37 cellular contexts compared by ENCODE assay signal in genomic region chr15:74523982-74524381, GRCh38. TPM values are rescaled to one million over a fixed set of nuclear protein-coding genes. Genes with fewer than 3 reads are reported as not detected.
A peak's percentile ranks its signal among the peaks of the same experiment; 100 is the strongest.
DNase-seq lines count a peak whose midpoint lies in the region; ATAC-seq, FAIRE-seq and TF ChIP-seq lines count a peak whose summit lies in the region.
"Had no signal": no experiment of that assay in that cellular context is flagged by ENCODE, and none has a peak within 500 bp of the region (broad histone marks: within the 10 kb centered on the region; RNA-seq: fewer than 3 reads in every experiment).

No MANE protein-coding gene starts in this region.

- H3K27ac Mint-ChIP-seq in Calu3 (ENCODE audit: unreplicated experiment), result peak overlapping the region; percentile 53
- H3K27ac Mint-ChIP-seq in activated CD4-positive, alpha-beta T cell treated with anti-CD3 and anti-CD28 coated beads, Interleukin-2, amount 10 ng/mL, durations not matched to agents 7 days and 5 days, result no peak overlapping the region
- H3K27ac Mint-ChIP-seq: activated B cell treated with CpG ODN at 0.5 μM for 24 hours; activated CD8-positive, alpha-beta memory T cell treated with anti-CD3 and anti-CD28 coated beads, Interleukin-2, amount 10 ng/mL, durations not matched to agents 7 days and 5 days; activated naive CD8-positive, alpha-beta T cell treated with anti-CD3 and anti-CD28 coated beads, Interleukin-2, amount 10 ng/mL, durations not matched to agents 7 days and 5 days; B cell; CD8-positive, alpha-beta T cell; neural progenitor cell; stimulated activated naive CD8-positive, alpha-beta T cell treated with anti-CD3 and anti-CD28 coated beads, Interleukin-15, Interleukin-2, amounts not matched to agents 100 ng/mL and 50 ng/mL, for 24 hours; T-cell had no signal

- no peak overlapping the region for H3K27ac ChIP-seq in K562 (ENCODE audit: extremely low read depth, low read depth, low read length)
- H3K27ac ChIP-seq: left ventricle myocardium inferior, neural progenitor cell, spleen, testis had no signal

- peaks cover 6% of the 10 kb centered on the region for H3K36me3 Mint-ChIP-seq in Calu3 (ENCODE audit: insufficient read depth, unreplicated experiment)
- H3K36me3 Mint-ChIP-seq in activated CD4-positive, alpha-beta T cell treated with anti-CD3 and anti-CD28 coated beads, Interleukin-2, amount 10 ng/mL, durations not matched to agents 7 days and 5 days (ENCODE audit: low read depth), result no peaks in the 10 kb centered on the region
- H3K36me3 Mint-ChIP-seq: activated CD8-positive, alpha-beta memory T cell treated with anti-CD3 and anti-CD28 coated beads, Interleukin-2, amount 10 ng/mL, durations not matched to agents 7 days and 5 days; activated naive CD8-positive, alpha-beta T cell treated with anti-CD3 and anti-CD28 coated beads, Interleukin-2, amount 10 ng/mL, durations not matched to agents 7 days and 5 days; CD8-positive, alpha-beta T cell; neural progenitor cell; T-cell had no signal

- H4K20me1 ChIP-seq in K562 (replicated peaks; ENCODE audit: control insufficient read depth, insufficient read depth, low read length), result no peaks in the 10 kb centered on the region

- BruUV-seq in Calu3 (replicated peaks; lab: Mats Ljungman, UMichigan) (no TSS peak), K562 (replicated peaks; lab: Mats Ljungman, UMichigan) (no TSS peak)

- no peak for ATAC-seq in K562
- ATAC-seq: activated CD8-positive, alpha-beta memory T cell treated with anti-CD3 and anti-CD28 coated beads, Interleukin-2, amount 10 ng/mL, durations not matched to agents 7 days and 5 days; activated T-cell treated with anti-CD3 and anti-CD28 coated beads, Interleukin-2, amount 50 U/mL, for 4 hours; CD8-positive, alpha-beta T cell; right cardiac atrium; T-cell had no signal

- no peaks in the 10 kb centered on the region for H3K9me3 ChIP-seq in K562 (replicated peaks; ENCODE audit: control insufficient read depth, insufficient read depth, low read depth, low read length)
- H3K9me3 ChIP-seq: left ventricle myocardium inferior, spleen, testis had no signal

- DNase-seq in Calu3 (no peak), LNCaP clone FGC (ENCODE audit: low read depth) (peak; percentile 14), K562 (ENCODE audit: extremely low read depth in 1 of 4, low spot score in 3 of 4) (no peak), kidney tubule cell (ENCODE audit: low spot score) (peak; percentile 74), C1 segment of cervical spinal cord (lab: John Stamatoyannopoulos, UW) (no peak), GM19238 (ENCODE audit: insufficient read length, low spot score) (no peak)
- no peak for DNase-seq in activated CD4-positive, alpha-beta T cell treated with anti-CD3 and anti-CD28 coated beads, Interleukin-2, amount 10 ng/mL, durations not matched to agents 7 days and 5 days
- DNase-seq in activated CD4-positive, alpha-beta T cell treated with anti-CD3 and anti-CD28 coated beads, Interleukin-2, amount 50 U/mL, for 4 hours, result no peak
- DNase-seq: activated B cell treated with CpG ODN at 0.5 μM for 24 hours; activated CD8-positive, alpha-beta memory T cell treated with anti-CD3 and anti-CD28 coated beads, Interleukin-2, amount 10 ng/mL, durations not matched to agents 7 days and 5 days; activated gamma-delta T cell treated with Interleukin-2 at 50 U/mL for 16 hours; activated naive CD8-positive, alpha-beta T cell treated with anti-CD3 and anti-CD28 coated beads, Interleukin-2, amount 10 ng/mL, durations not matched to agents 7 days and 5 days; activated T-cell treated with anti-CD3 and anti-CD28 coated beads, Interleukin-2, amount 50 U/mL, for 4 hours; aorta; CD8-positive, alpha-beta T cell; DMS153; effector CD4-positive, alpha-beta T cell; glutamatergic neuron; KBM-7; left ventricle myocardium inferior; MM.1S; NCI-H1105 treated with DMSO at 0.1 percent for 48 hours; NCI-H2029; NCI-H526 treated with DMSO at 0.1 percent for 48 hours; NK-92 treated with Interleukin-12 subunit alpha and Interleukin-12 subunit beta, amount 100 ng/mL, for 24 hours; right cardiac atrium; SIG-M5; spleen; stimulated activated CD4-positive, alpha-beta T cell treated with anti-CD3 and anti-CD28 coated beads, Interleukin-2, amount 100 ng/mL, for 24 hours; T-cell; testis had no signal

- no peaks in the 10 kb centered on the region for H3K27me3 ChIP-seq in K562 (ENCODE audit: control insufficient read depth in 2 of 2, insufficient read depth in 2 of 2, low read length in 2 of 2)
- H3K27me3 ChIP-seq: neural progenitor cell, spleen, testis had no signal

- CTCF ChIA-PET in Calu3 (lab: Charles Lee), result interaction anchor here (0.6 to 0.9 kb wide), 4 partner anchors 17 to 264 kb away, joined by 3 to 4 read pairs (median 3); partner anchors contain the start of gene ARID3B
- CTCF ChIA-PET in K562 (lab: Yijun Ruan, JAX; ENCODE audit: low intra/inter-chr PET ratio), result no interaction called here
- CTCF ChIA-PET in activated CD4-positive, alpha-beta T cell treated with anti-CD3 and anti-CD28 coated beads, Interleukin-2, amount 10 ng/mL, durations not matched to agents 7 days and 5 days (lab: Charles Lee), result no interaction called here

- no peak overlapping the region for H3K4me2 ChIP-seq in K562 (ENCODE audit: insufficient read depth, low read length)
- H3K4me2 ChIP-seq: neural progenitor cell had no signal

- H2AFZ ChIP-seq in K562 (ENCODE audit: low read depth, low read length), result no peak overlapping the region
- H2AFZ ChIP-seq: neural progenitor cell had no signal

- TF ChIP-seq EP300 in K562 (IDR thresholded peaks at IDR 0.05; ENCODE audit: low read length), result no peak

- TF ChIP-seq RAD21 in K562 (CRISPR knock-in tag; conservative IDR thresholded peaks at IDR 0.05 in 1 of 2, IDR thresholded peaks at IDR 0.05 in 1 of 2), result no peak

- H3K4me1 Mint-ChIP-seq in Calu3 (ENCODE audit: low read depth, unreplicated experiment), result peaks cover 41% of the 10 kb centered on the region
- no peaks in the 10 kb centered on the region for H3K4me1 Mint-ChIP-seq in activated CD4-positive, alpha-beta T cell treated with anti-CD3 and anti-CD28 coated beads, Interleukin-2, amount 10 ng/mL, durations not matched to agents 7 days and 5 days
- H3K4me1 Mint-ChIP-seq: activated B cell treated with CpG ODN at 0.5 μM for 24 hours; activated naive CD8-positive, alpha-beta T cell treated with anti-CD3 and anti-CD28 coated beads, Interleukin-2, amount 10 ng/mL, durations not matched to agents 7 days and 5 days; B cell; neural progenitor cell; T-cell had no signal

- POLR2A ChIA-PET in K562 (lab: Yijun Ruan, JAX), result no interaction called here
- POLR2A ChIA-PET in activated CD4-positive, alpha-beta T cell treated with anti-CD3 and anti-CD28 coated beads, Interleukin-2, amount 10 ng/mL, durations not matched to agents 7 days and 5 days (lab: Charles Lee), result no interaction called here

- in situ Hi-C loops in K562 (cut with MboI), result no loop called here

- no peaks in the 10 kb centered on the region for H3K36me3 ChIP-seq in K562 (ENCODE audit: control insufficient read depth, insufficient read depth, low read length)
- H3K36me3 ChIP-seq: left ventricle myocardium inferior, neural progenitor cell, spleen had no signal

- H3K9me1 ChIP-seq in K562 (ENCODE audit: control insufficient read depth, insufficient read depth, low read length), result no peaks in the 10 kb centered on the region

- H3K4me3 ChIP-seq in LNCaP clone FGC (ENCODE audit: low read depth, low read length) (no peak overlapping the region), K562 (no peak overlapping the region)
- H3K4me3 ChIP-seq: left ventricle myocardium inferior, neural progenitor cell, spleen, testis had no signal

- no peak for FAIRE-seq in K562 (lab: Jason Lieb, UNC)
- FAIRE-seq: colon, HTR-8/SVneo, urothelium cell line had no signal

- no peak for TF ChIP-seq CTCF in Calu3 (IDR thresholded peaks at IDR 0.05; ENCODE audit: unreplicated experiment)
- TF ChIP-seq CTCF in LNCaP clone FGC (IDR thresholded peaks at IDR 0.05; ENCODE audit: control insufficient read depth, extremely low read depth, insufficient read depth), result no peak
- no peak for TF ChIP-seq CTCF in K562 (IDR thresholded peaks at IDR 0.05 in 2 of 3, conservative IDR thresholded peaks at IDR 0.05 in 1 of 3; ENCODE audit: insufficient read depth in 2 of 3, low read depth in 1 of 3, low read length in 3 of 3)

- 0 out of 5 replicates have a peak, but pooled peaks cover 0 to 3% of the 10 kb centered on the region in 2 experiments for H3K4me1 ChIP-seq in K562 (replicated peaks in 1 of 2; ENCODE audit: control insufficient read depth in 2 of 2, insufficient read depth in 2 of 2, low read length in 2 of 2)
- H3K4me1 ChIP-seq: left ventricle myocardium inferior, neural progenitor cell, spleen, testis had no signal

- H3K79me2 ChIP-seq in K562 (ENCODE audit: control insufficient read depth, insufficient read depth, low read length), result no peaks in the 10 kb centered on the region

- intact Hi-C loops in Calu3 (cut with micrococcal nuclease; ENCODE audit: unreplicated experiment), result no loop called here
- intact Hi-C loops in K562 (cut with micrococcal nuclease), result no loop called here

- H3K9ac ChIP-seq in K562 (ENCODE audit: insufficient read depth in 1 of 2, low read depth in 2 of 2, low read length in 2 of 2), result no peak overlapping the region
- H3K9ac ChIP-seq: neural progenitor cell had no signal

- H3K27me3 Mint-ChIP-seq in Calu3 (ENCODE audit: unreplicated experiment), result no peaks in the 10 kb centered on the region
- H3K27me3 Mint-ChIP-seq in activated CD4-positive, alpha-beta T cell treated with anti-CD3 and anti-CD28 coated beads, Interleukin-2, amount 10 ng/mL, durations not matched to agents 7 days and 5 days, result no peaks in the 10 kb centered on the region
- H3K27me3 Mint-ChIP-seq: activated B cell treated with CpG ODN at 0.5 μM for 24 hours; activated CD8-positive, alpha-beta memory T cell treated with anti-CD3 and anti-CD28 coated beads, Interleukin-2, amount 10 ng/mL, durations not matched to agents 7 days and 5 days; activated naive CD8-positive, alpha-beta T cell treated with anti-CD3 and anti-CD28 coated beads, Interleukin-2, amount 10 ng/mL, durations not matched to agents 7 days and 5 days; B cell; stimulated activated naive CD8-positive, alpha-beta T cell treated with anti-CD3 and anti-CD28 coated beads, Interleukin-15, Interleukin-2, amounts not matched to agents 100 ng/mL and 50 ng/mL, for 24 hours; T-cell had no signal

- peak overlapping the region; percentile 22 for H3K4me3 Mint-ChIP-seq in Calu3 (ENCODE audit: low read depth, unreplicated experiment)
- H3K4me3 Mint-ChIP-seq in activated CD4-positive, alpha-beta T cell treated with anti-CD3 and anti-CD28 coated beads, Interleukin-2, amount 10 ng/mL, durations not matched to agents 7 days and 5 days, result no peak overlapping the region
- H3K4me3 Mint-ChIP-seq: activated B cell treated with CpG ODN at 0.5 μM for 24 hours; activated CD8-positive, alpha-beta memory T cell treated with anti-CD3 and anti-CD28 coated beads, Interleukin-2, amount 10 ng/mL, durations not matched to agents 7 days and 5 days; activated naive CD8-positive, alpha-beta T cell treated with anti-CD3 and anti-CD28 coated beads, Interleukin-2, amount 10 ng/mL, durations not matched to agents 7 days and 5 days; activated T-cell treated with anti-CD3 and anti-CD28 coated beads, Interleukin-2, amount 50 U/mL, for 4 hours; B cell; CD8-positive, alpha-beta T cell; neural progenitor cell; stimulated activated naive CD8-positive, alpha-beta T cell treated with anti-CD3 and anti-CD28 coated beads, Interleukin-15, Interleukin-2, amounts not matched to agents 100 ng/mL and 50 ng/mL, for 24 hours; T-cell had no signal

- TF ChIP-seq POLR2A in K562 (conservative IDR thresholded peaks at IDR 0.05), result no peak

- H3K9me3 Mint-ChIP-seq in Calu3 (ENCODE audit: low read depth, unreplicated experiment), result no peaks in the 10 kb centered on the region
- H3K9me3 Mint-ChIP-seq in activated CD4-positive, alpha-beta T cell treated with anti-CD3 and anti-CD28 coated beads, Interleukin-2, amount 10 ng/mL, durations not matched to agents 7 days and 5 days, result no peaks in the 10 kb centered on the region
- H3K9me3 Mint-ChIP-seq: activated B cell treated with CpG ODN at 0.5 μM for 24 hours; activated naive CD8-positive, alpha-beta T cell treated with anti-CD3 and anti-CD28 coated beads, Interleukin-2, amount 10 ng/mL, durations not matched to agents 7 days and 5 days; activated T-cell treated with anti-CD3 and anti-CD28 coated beads, Interleukin-2, amount 50 U/mL, for 4 hours; CD8-positive, alpha-beta T cell; neural progenitor cell; stimulated activated naive CD8-positive, alpha-beta T cell treated with anti-CD3 and anti-CD28 coated beads, Interleukin-15, Interleukin-2, amounts not matched to agents 100 ng/mL and 50 ng/mL, for 24 hours; T-cell had no signal

RNA-seq across cellular contexts. Expression of gene ARID3B, which starts 17.0 kb away (rescaled TPM):
- total RNA-seq in Calu3 (2022), result 10.6 and 11.2 TPM in 2 replicates
- total RNA-seq in K562 (2011; cell fraction: chromatin; rRNA removed; ENCODE audit: low replicate concordance), result 31.5 and 48.3 TPM in 2 replicates
- 22.4 and 26.3 TPM in 2 replicates for total RNA-seq in K562 (2011; cell fraction: nucleolus; rRNA removed)
- 29.0 and 39.5 TPM in 2 replicates for total RNA-seq in K562 (2011; cell fraction: nucleoplasm; rRNA removed)
- 7.1 and 10.9 TPM in 2 replicates for total RNA-seq in K562 (2014; rRNA removed)
- total RNA-seq in K562 (2014; rRNA removed; fragmentation: Illumina TruSeq; extraction: Trizol), result 4.4 and 4.8 TPM in 2 replicates
- total RNA-seq in K562 (2015; rRNA removed; fragmentation: Illumina TruSeq; extraction: Trizol), result 6.0 and 6.1 TPM in 2 replicates
- 14.8 and 15.0 TPM in 2 replicates for total RNA-seq in K562 (2021)
- polyA plus RNA-seq in K562 (2011; rRNA removed), result 11.8 and 16.4 TPM in 2 replicates
- polyA plus RNA-seq in K562 (2011; cell fraction: cytosol; rRNA removed), result 14.6 and 18.3 TPM in 2 replicates
- polyA plus RNA-seq in K562 (2011; cell fraction: nucleus; rRNA removed), result 19.7 and 26.1 TPM in 2 replicates
- polyA plus RNA-seq in K562 (2012), result 11.3 and 18.8 TPM in 2 replicates
- 12.4 and 14.8 TPM in 2 replicates for polyA plus RNA-seq in K562 (2014; fragmentation: Illumina TruSeq; extraction: Trizol)
- under 1 TPM; 0.32 to 0.74 TPM for polyA plus RNA-seq in K562 (2014; fragmentation: Nextera tagmentation; extraction: Ambion mirVana)
- polyA plus RNA-seq in K562 (2014; rRNA removed), result 14.1 and 15.1 TPM in 2 replicates
- polyA minus RNA-seq in K562 (2011; rRNA and poly(A)+ RNA removed), result 10.7 and 11.3 TPM in 2 replicates
- 11.5 and 11.8 TPM in 2 replicates for polyA minus RNA-seq in K562 (2011; cell fraction: cytosol; rRNA and poly(A)+ RNA removed)
- 10.5 and 11.4 TPM in 2 replicates for polyA minus RNA-seq in K562 (2011; cell fraction: nucleus; rRNA and poly(A)+ RNA removed)
- total RNA-seq in activated CD4-positive, alpha-beta T cell treated with anti-CD3 and anti-CD28 coated beads, Interleukin-2, amount 10 ng/mL, durations not matched to agents 7 days and 5 days, result 10 to 100 TPM; 28.3 to 29.0 TPM

Comparison
In these comparisons a context has a peak if more than half of its experiments do, and no peak if none do; other contexts are left out.
1. DNase-seq: peak in LNCaP clone FGC (single experiment) and kidney tubule cell (single experiment); none in Calu3 (single experiment), K562 (0 of 4), activated CD4-positive, alpha-beta T cell treated with anti-CD3 and anti-CD28 coated beads, Interleukin-2, amount 10 ng/mL, durations not matched to agents 7 days and 5 days (single experiment), activated CD4-positive, alpha-beta T cell treated with anti-CD3 and anti-CD28 coated beads, Interleukin-2, amount 50 U/mL, for 4 hours (0 of 2), C1 segment of cervical spinal cord (0 of 14) and GM19238 (single experiment).